1 cellular context compared by ENCODE assay signal in the genomic region with DNA sequence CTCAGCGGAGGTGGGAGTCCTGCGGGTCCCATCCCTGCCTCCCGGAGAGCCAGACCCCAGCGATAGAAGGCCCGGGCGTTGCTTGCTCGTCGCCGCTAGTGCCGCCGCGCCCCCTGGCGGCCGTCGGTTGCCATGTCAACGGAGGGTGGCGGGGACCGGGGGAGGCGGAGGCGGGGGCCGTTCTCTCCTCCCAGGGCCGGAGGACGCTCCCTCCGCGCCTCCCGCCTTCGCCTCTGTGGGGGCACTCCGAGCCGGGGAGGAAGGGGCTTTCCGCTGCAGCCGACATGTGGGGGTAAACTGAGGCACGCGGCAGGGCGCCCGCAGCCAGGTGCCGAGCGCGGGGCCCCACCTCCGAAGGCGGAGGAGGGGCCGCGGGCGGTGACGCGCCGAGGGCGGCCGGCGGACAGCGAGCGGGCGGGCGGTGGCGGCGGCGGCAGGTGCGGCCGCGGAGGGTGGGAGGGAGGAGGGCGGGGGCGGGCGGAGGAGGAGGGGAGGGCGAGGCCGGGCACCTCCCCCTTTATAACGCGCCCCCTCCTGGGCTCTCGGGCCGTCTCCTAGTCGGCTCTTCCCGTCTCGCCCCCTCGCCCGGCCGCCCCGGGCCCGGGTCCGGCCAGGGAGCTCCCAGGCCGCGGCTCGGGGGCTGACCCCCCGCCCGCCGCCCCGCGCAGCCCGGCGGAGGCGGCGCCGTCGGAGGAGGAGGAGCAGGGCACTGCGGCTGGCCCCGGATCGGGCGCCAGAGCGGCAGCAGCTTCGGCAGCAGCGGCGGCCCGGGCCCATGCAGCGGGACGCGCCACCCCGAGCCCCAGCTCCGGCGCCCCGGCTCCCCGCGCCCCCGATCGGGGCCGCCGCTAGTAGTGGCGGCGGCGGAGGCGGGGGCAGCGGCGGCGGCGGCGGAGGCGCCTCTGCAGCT.
TF ChIP-seq lines count a peak whose summit lies in the region.

No MANE protein-coding gene starts in this region.

TF ChIP-seq in GM23338, 12 proteins besides CTCF, POLR2A, EP300 and RAD21 (continued from another document):
- TF ChIP-seq, protein P1, sequence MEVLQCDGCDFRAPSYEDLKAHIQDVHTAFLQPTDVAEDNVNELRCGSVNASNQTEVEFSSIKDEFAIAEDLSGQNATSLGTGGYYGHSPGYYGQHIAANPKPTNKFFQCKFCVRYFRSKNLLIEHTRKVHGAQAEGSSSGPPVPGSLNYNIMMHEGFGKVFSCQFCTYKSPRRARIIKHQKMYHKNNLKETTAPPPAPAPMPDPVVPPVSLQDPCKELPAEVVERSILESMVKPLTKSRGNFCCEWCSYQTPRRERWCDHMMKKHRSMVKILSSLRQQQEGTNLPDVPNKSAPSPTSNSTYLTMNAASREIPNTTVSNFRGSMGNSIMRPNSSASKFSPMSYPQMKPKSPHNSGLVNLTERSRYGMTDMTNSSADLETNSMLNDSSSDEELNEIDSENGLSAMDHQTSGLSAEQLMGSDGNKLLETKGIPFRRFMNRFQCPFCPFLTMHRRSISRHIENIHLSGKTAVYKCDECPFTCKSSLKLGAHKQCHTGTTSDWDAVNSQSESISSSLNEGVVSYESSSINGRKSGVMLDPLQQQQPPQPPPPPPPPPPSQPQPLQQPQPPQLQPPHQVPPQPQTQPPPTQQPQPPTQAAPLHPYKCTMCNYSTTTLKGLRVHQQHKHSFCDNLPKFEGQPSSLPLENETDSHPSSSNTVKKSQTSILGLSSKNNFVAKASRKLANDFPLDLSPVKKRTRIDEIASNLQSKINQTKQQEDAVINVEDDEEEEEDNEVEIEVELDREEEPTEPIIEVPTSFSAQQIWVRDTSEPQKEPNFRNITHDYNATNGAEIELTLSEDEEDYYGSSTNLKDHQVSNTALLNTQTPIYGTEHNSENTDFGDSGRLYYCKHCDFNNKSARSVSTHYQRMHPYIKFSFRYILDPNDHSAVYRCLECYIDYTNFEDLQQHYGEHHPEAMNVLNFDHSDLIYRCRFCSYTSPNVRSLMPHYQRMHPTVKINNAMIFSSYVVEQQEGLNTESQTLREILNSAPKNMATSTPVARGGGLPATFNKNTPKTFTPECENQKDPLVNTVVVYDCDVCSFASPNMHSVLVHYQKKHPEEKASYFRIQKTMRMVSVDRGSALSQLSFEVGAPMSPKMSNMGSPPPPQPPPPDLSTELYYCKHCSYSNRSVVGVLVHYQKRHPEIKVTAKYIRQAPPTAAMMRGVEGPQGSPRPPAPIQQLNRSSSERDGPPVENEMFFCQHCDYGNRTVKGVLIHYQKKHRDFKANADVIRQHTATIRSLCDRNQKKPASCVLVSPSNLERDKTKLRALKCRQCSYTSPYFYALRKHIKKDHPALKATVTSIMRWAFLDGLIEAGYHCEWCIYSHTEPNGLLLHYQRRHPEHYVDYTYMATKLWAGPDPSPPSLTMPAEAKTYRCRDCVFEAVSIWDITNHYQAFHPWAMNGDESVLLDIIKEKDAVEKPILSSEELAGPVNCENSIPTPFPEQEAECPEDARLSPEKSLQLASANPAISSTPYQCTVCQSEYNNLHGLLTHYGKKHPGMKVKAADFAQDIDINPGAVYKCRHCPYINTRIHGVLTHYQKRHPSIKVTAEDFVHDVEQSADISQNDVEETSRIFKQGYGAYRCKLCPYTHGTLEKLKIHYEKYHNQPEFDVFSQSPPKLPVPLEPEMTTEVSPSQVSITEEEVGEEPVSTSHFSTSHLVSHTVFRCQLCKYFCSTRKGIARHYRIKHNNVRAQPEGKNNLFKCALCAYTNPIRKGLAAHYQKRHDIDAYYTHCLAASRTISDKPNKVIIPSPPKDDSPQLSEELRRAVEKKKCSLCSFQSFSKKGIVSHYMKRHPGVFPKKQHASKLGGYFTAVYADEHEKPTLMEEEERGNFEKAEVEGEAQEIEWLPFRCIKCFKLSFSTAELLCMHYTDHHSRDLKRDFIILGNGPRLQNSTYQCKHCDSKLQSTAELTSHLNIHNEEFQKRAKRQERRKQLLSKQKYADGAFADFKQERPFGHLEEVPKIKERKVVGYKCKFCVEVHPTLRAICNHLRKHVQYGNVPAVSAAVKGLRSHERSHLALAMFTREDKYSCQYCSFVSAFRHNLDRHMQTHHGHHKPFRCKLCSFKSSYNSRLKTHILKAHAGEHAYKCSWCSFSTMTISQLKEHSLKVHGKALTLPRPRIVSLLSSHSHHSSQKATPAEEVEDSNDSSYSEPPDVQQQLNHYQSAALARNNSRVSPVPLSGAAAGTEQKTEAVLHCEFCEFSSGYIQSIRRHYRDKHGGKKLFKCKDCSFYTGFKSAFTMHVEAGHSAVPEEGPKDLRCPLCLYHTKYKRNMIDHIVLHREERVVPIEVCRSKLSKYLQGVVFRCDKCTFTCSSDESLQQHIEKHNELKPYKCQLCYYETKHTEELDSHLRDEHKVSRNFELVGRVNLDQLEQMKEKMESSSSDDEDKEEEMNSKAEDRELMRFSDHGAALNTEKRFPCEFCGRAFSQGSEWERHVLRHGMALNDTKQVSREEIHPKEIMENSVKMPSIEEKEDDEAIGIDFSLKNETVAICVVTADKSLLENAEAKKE (CRISPR knock-in tag; IDR thresholded peaks at IDR 0.05) = no peak
- TF ChIP-seq, protein P2, sequence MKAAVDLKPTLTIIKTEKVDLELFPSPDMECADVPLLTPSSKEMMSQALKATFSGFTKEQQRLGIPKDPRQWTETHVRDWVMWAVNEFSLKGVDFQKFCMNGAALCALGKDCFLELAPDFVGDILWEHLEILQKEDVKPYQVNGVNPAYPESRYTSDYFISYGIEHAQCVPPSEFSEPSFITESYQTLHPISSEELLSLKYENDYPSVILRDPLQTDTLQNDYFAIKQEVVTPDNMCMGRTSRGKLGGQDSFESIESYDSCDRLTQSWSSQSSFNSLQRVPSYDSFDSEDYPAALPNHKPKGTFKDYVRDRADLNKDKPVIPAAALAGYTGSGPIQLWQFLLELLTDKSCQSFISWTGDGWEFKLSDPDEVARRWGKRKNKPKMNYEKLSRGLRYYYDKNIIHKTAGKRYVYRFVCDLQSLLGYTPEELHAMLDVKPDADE (IDR thresholded peaks at IDR 0.05) = no peak
- no peak for TF ChIP-seq EZH2phosphoT487 (IDR thresholded peaks at IDR 0.05; ENCODE audit: unreplicated experiment)
